ENCODE assay signal across 1 cellular context in genomic region chr7:17690030-17690429, GRCh38.
TF ChIP-seq lines count a peak whose summit lies in the region.

No MANE protein-coding gene starts in this region.

TF ChIP-seq in K562, 482 proteins besides CTCF, POLR2A, EP300 and RAD21 (continued from another document):
- TF ChIP-seq E2F6 (IDR thresholded peaks at IDR 0.05; ENCODE audit: borderline replicate concordance in 1 of 2, extremely low read depth in 1 of 2, insufficient read depth in 1 of 2, insufficient read length in 1 of 2, low read depth in 1 of 2, low read length in 1 of 2, poor library complexity in 1 of 2, severe bottlenecking in 1 of 2) (no peak), TRIM24 (IDR thresholded peaks at IDR 0.05) (peak in 1 of 2 experiments; percentile 43; a peak in 1 of 4 replicates), RB1 (IDR thresholded peaks at IDR 0.05; ENCODE audit: low read depth) (no peak), CBX2 (IDR thresholded peaks at IDR 0.05; ENCODE audit: insufficient read depth, low read length, poor library complexity, severe bottlenecking) (no peak), NKRF (IDR thresholded peaks at IDR 0.05; ENCODE audit: borderline replicate concordance) (no peak), MAFF (IDR thresholded peaks at IDR 0.05; ENCODE audit: low read length) (peak; percentile 36; the same call in 1 of the 2 replicates), NFE2 (IDR thresholded peaks at IDR 0.05; ENCODE audit: low read depth) (peak; percentile 88), MAFK (IDR thresholded peaks at IDR 0.05; ENCODE audit: low read length) (peak; percentile 49; the same call in 1 of the 2 replicates), NCOR1 (IDR thresholded peaks at IDR 0.05) (no peak)
TF ChIP-seq in K562: peak in this region for 16.
